Comparison of ENCODE assay signal across 29 cellular contexts in the genomic region with DNA sequence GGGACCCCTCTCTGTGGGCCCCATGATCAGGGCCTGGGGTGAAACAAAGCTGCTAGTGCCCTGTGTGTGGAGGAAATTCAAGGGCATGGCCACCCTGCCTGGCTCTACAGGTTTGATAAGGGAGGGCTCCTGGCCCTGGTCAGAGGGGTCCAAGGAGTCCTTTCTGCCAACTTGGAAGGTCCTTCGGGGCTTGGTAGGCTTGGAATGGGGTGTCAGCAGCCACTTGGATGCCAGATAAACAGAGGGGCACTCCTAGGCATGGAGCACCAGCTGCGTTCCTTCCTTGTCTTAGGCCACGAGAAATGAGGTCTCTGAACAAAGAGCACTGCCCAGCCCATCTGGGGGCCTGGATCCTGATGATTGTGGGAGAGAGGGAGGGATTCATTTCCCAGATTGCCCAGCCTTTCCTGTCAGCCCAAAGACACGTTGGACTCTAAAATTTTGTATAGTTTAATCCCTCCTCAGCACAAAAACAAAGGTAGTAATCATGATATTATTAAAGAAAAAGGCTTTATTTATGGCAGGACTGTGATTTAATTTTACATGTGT. TPM values are rescaled to one million over a fixed set of nuclear protein-coding genes. Genes with fewer than 3 reads are reported as not detected.
A peak's percentile ranks its signal among the peaks of the same experiment; 100 is the strongest.
DNase-seq lines count a peak whose midpoint lies in the region; ATAC-seq and TF ChIP-seq lines count a peak whose summit lies in the region.
"Had no signal": no experiment of that assay in that cellular context is flagged by ENCODE, and none has a peak within 500 bp of the region (broad histone marks: within the 10 kb centered on the region; RNA-seq: fewer than 3 reads in every experiment).

No MANE protein-coding gene starts in this region.

- no peaks in the 10 kb centered on the region for H3K36me3 ChIP-seq in tibial nerve
- H3K36me3 ChIP-seq in right atrium auricular region, result no peaks in the 10 kb centered on the region
- H3K36me3 ChIP-seq: BE2C, cardiac muscle cell, colonic mucosa, HAP-1, pancreas had no signal

- DNase-seq in NCI-H69 (lab: John Stamatoyannopoulos, UW) (peak; percentile 83), dorsolateral prefrontal cortex (no peak), myocyte (ENCODE audit: low read depth) (peak; percentile 37), tibial nerve (ENCODE audit: low spot score in 2 of 2) (no peak), right atrium auricular region (ENCODE audit: low spot score) (no peak), superior temporal gyrus (ENCODE audit: extremely low spot score) (no peak)
- DNase-seq: ACHN; activated CD4-positive, alpha-beta T cell treated with anti-CD3 and anti-CD28 coated beads, Interleukin-2, amount 50 U/mL, for 1 hour; activated CD4-positive, CD25-positive, alpha-beta regulatory T cell; activated effector memory CD4-positive, alpha-beta T cell treated with Interleukin-2 at 50 U/mL for 16 hours; activated T-cell treated with anti-CD3 and anti-CD28 coated beads, Interleukin-2, amount 50 U/mL, for 1 hour; aorta; BE2C; colonic mucosa; DMS153; foreskin fibroblast; kidney glomerular epithelial cell; NCI-H2029; NCI-H526; NK-92 treated with Interleukin-12 subunit alpha and Interleukin-12 subunit beta, amount 100 ng/mL, for 24 hours; pancreas; PC-3; small intestine; stimulated activated naive CD4-positive, alpha-beta T cell treated with Interleukin-2 at 50 U/mL for 16 hours had no signal

- no peak for TF ChIP-seq EP300 in tibial nerve (IDR thresholded peaks at IDR 0.05)

- WGBS in tibial nerve, 2 donors, result 51 to 56% methylated on average over 4 of the region's 4 CpGs

- peak overlapping the region in 16 of 59 donors; percentile 1 to 45 (median 19) for H3K4me3 ChIP-seq in dorsolateral prefrontal cortex
- H3K4me3 ChIP-seq in tibial nerve, result no peak overlapping the region
- H3K4me3 ChIP-seq in right atrium auricular region, result no peak overlapping the region
- H3K4me3 ChIP-seq: cardiac muscle cell, colonic mucosa, HAP-1, pancreas had no signal

- intact Hi-C loops in dorsolateral prefrontal cortex (cut with DNase I), result loop anchor here (5.0 to 10.0 kb wide), 4 partner anchors 113 to 655 kb away; a partner anchor contains a TSS

- no peak for TF ChIP-seq POLR2A in tibial nerve (IDR thresholded peaks at IDR 0.05)

- no peak for ATAC-seq in HG03520 (IDR thresholded peaks at IDR 0.05; ENCODE audit: unreplicated experiment)
- ATAC-seq: HepG2, pancreas, PC-3, SK-N-SH treated with all-trans-retinoic acid at 6 μM for 48 hours had no signal

- H3K9me3 ChIP-seq in tibial nerve (no peaks in the 10 kb centered on the region), right atrium auricular region (no peaks in the 10 kb centered on the region)
- H3K9me3 ChIP-seq: BE2C, colonic mucosa, HAP-1, pancreas had no signal

- peak overlapping the region in 55 of 59 donors; percentile 1 to 99 (median 68) for H3K27ac ChIP-seq in dorsolateral prefrontal cortex
- peak overlapping the region; percentile 20 to 98 (median 40) for H3K27ac ChIP-seq in tibial nerve
- H3K27ac ChIP-seq in right atrium auricular region, result peak overlapping the region in 1 of 2 donors; percentile 21
- H3K27ac ChIP-seq: cardiac muscle cell, colonic mucosa, pancreas had no signal

- TF ChIP-seq CTCF in dorsolateral prefrontal cortex (IDR thresholded peaks at IDR 0.05 in 54 of 56, conservative IDR thresholded peaks at IDR 0.05 in 2 of 56; ENCODE audit: low read depth in 1 of 56, partially characterized antibody in 56 of 56) (no peak), tibial nerve (IDR thresholded peaks at IDR 0.05) (no peak), right atrium auricular region (IDR thresholded peaks at IDR 0.05) (no peak)

- H3K27me3 ChIP-seq in dorsolateral prefrontal cortex (no peaks in the 10 kb centered on the region), tibial nerve (no peaks in the 10 kb centered on the region), right atrium auricular region (no peaks in the 10 kb centered on the region)
- H3K27me3 ChIP-seq: BE2C, colonic mucosa, pancreas had no signal

- H3K4me1 ChIP-seq in tibial nerve (peaks cover 0 to 86% (median 24%) of the 10 kb centered on the region in 4 donors), right atrium auricular region (peaks cover 0 to 43% of the 10 kb centered on the region in 2 donors)
- H3K4me1 ChIP-seq: BE2C had no signal

RNA-seq across cellular contexts. Expression of a gene that starts 5.1 kb away (rescaled TPM):
- total RNA-seq in dorsolateral prefrontal cortex, result 1,000 to 10,000 TPM in 11 of 120 experiments, 100 to 1,000 TPM in 109; 338 to 1,341 (median 633) TPM
- total RNA-seq in myocyte, result 40.5 and 41.9 TPM in 2 replicates
- 113 TPM for polyA plus RNA-seq in myocyte (2012)
- total RNA-seq in tibial nerve, result 100 to 1,000 TPM; 156 to 246 (median 186) TPM
- 10 to 100 TPM; 17.4 to 65.4 TPM for total RNA-seq in right atrium auricular region

Comparison
In these comparisons a context has a peak if more than half of its experiments do, and no peak if none do; other contexts are left out.
1. DNase-seq: peak in NCI-H69 (single experiment) and myocyte (single experiment); none in dorsolateral prefrontal cortex (0 of 10), tibial nerve (0 of 2), right atrium auricular region (single experiment) and superior temporal gyrus (single experiment).